ENCODE assay signal across 8 cellular contexts in genomic region chr19:36067681-36068080, GRCh38. TPM values are rescaled to one million over a fixed set of nuclear protein-coding genes. Genes with fewer than 3 reads are reported as not detected.
"Had no signal": no experiment of that assay in that cellular context is flagged by ENCODE, and none has a peak within 500 bp of the region (broad histone marks: within the 10 kb centered on the region; RNA-seq: fewer than 3 reads in every experiment).

No MANE protein-coding gene starts in this region.

- H2AFZ ChIP-seq: GM23248 had no signal

- ATAC-seq: HCT116, HepG2, K562 had no signal

- H3K9ac ChIP-seq: GM23248 had no signal

- H3K9me3 ChIP-seq: HAP-1 had no signal

- H3K4me3 ChIP-seq: GM23248, HAP-1, K562 had no signal

- DNase-seq: GM23248, KG1 had no signal

- H3K4me1 ChIP-seq: HAP-1 had no signal

- H3K27ac ChIP-seq: GM23248 had no signal

RNA-seq across cellular contexts. Expression of gene OVOL3, which starts 43.3 kb away (rescaled TPM):
- total RNA-seq: GM23248, H1, HepG2, HT-29, K562 had no signal
- polyA plus RNA-seq: GM23248, HepG2, K562 had no signal
